ENCODE assay signal across 8 cellular contexts in the genomic region with DNA sequence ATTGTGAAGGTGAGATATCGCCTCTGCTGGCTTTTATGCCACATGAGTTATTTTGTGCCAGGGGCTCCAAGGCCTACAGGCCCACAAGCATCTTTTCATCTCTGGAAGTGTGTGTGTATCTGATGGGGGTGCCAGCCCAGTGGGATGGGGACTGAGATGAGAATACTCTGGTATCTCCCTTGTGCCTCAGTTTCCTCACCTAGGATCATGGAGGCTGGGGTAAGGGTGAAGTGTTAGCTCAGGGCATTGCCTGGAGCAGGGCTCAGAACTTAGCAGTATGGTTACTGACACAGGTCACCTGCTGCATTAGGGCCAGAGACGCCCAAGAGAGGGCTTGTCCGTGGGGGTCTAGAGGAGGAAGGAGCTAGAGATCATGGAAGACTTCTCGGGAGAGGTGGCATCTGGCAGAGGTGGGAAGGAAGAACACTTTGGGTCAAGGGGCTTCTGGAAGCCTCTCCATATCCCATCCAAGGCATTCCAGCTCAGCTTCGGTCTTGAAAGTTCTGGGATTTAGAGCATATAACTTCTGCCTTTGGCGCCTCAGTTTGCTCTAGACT. TPM values are rescaled to one million over a fixed set of nuclear protein-coding genes. Genes with fewer than 3 reads are reported as not detected.
A peak's percentile ranks its signal among the peaks of the same experiment; 100 is the strongest.
DNase-seq lines count a peak whose midpoint lies in the region; ATAC-seq and TF ChIP-seq lines count a peak whose summit lies in the region.
"Had no signal": no experiment of that assay in that cellular context is flagged by ENCODE, and none has a peak within 500 bp of the region (broad histone marks: within the 10 kb centered on the region; RNA-seq: fewer than 3 reads in every experiment).

No MANE protein-coding gene starts in this region.

- peaks cover 4% of the 10 kb centered on the region; the same call in 1 of the 2 replicates for H3K27me3 ChIP-seq in H9 (ENCODE audit: insufficient read depth, low read length)
- H3K27me3 ChIP-seq in left ventricle myocardium inferior (ENCODE audit: low read depth), result peaks cover 66% of the 10 kb centered on the region
- no peaks in the 10 kb centered on the region for H3K27me3 ChIP-seq in gastrocnemius medialis

- H3K9ac ChIP-seq in H9 (ENCODE audit: extremely low read depth, insufficient read length, low read length), result no peak overlapping the region

- no peak overlapping the region for H4K8ac ChIP-seq in H9 (replicated peaks; ENCODE audit: insufficient read length, low read depth, low read length)

- H3K4me2 ChIP-seq in H9 (ENCODE audit: insufficient read depth, insufficient read length, low read length), result peak overlapping the region; percentile 23

- no peak overlapping the region for H2BK15ac ChIP-seq in H9 (ENCODE audit: low read depth, low read length)

- H3T11ph ChIP-seq in H9 (ENCODE audit: low read length), result no peak overlapping the region

- H4K5ac ChIP-seq in H9 (ENCODE audit: insufficient read length, low read depth, low read length), result no peak overlapping the region

- H3K4me1 ChIP-seq in H9 (ENCODE audit: insufficient read depth, low read length), result no peaks in the 10 kb centered on the region
- peaks cover 45% of the 10 kb centered on the region for H3K4me1 ChIP-seq in left ventricle myocardium inferior
- H3K4me1 ChIP-seq in gastrocnemius medialis, result peaks cover 31 to 38% of the 10 kb centered on the region in 2 donors
- H3K4me1 ChIP-seq in mucosa of descending colon (ENCODE audit: low read depth), result peaks cover 13% of the 10 kb centered on the region

- H3K4me1 Mint-ChIP-seq in H9, result peaks cover 22 to 24% of the 10 kb centered on the region in 2 experiments
- peaks cover 5% of the 10 kb centered on the region for H3K4me1 Mint-ChIP-seq in T-helper 17 cell

- H3K23me2 ChIP-seq in H9 (ENCODE audit: insufficient read length, low read depth, low read length, poor library complexity, severe bottlenecking), result peaks cover 5% of the 10 kb centered on the region

- TF ChIP-seq POLR2A in gastrocnemius medialis (IDR thresholded peaks at IDR 0.05), result no peak

- H3K4me3 Mint-ChIP-seq in H9 (peak overlapping the region; percentile 64 to 85), T-helper 17 cell (peak overlapping the region; percentile 82)

- no peak overlapping the region for H3K56ac ChIP-seq in H9 (ENCODE audit: insufficient read length, low read depth, low read length)

- H4K91ac ChIP-seq in H9 (ENCODE audit: insufficient read length, low read depth, low read length), result no peak overlapping the region

- H2BK12ac ChIP-seq in H9 (ENCODE audit: insufficient read length, low read depth, low read length), result no peak overlapping the region

- no peaks in the 10 kb centered on the region for H3K36me3 ChIP-seq in left ventricle myocardium inferior
- H3K36me3 ChIP-seq in gastrocnemius medialis, result no peaks in the 10 kb centered on the region
- H3K36me3 ChIP-seq in mucosa of descending colon (ENCODE audit: low read depth), result no peaks in the 10 kb centered on the region

- no peaks in the 10 kb centered on the region; the same call in 1 of the 2 replicates for H3K79me2 ChIP-seq in H9 (ENCODE audit: insufficient read depth, low read length)

- no peak overlapping the region for H3K4ac ChIP-seq in H9 (ENCODE audit: low read depth, low read length)

- no peak overlapping the region for H3K14ac ChIP-seq in H9 (ENCODE audit: insufficient read depth, low read length)

- in situ Hi-C loops in gastrocnemius medialis (cut with MboI; ENCODE audit: low sequenced_read_pairs in 4 of 4), result no loop called here

- WGBS in H9 (ENCODE audit: extremely low coverage, insufficient read length, low lambda C conversion rate), result no CpG with 5 or more reads among the region's 6 CpGs

- H2BK20ac ChIP-seq in H9 (ENCODE audit: low read depth, low read length, poor library complexity, severe bottlenecking), result no peak overlapping the region

- H3K36me3 Mint-ChIP-seq in H9 (ENCODE audit: insufficient read depth in 1 of 3, low read depth in 3 of 3) (no peaks in the 10 kb centered on the region; a peak in 3 of 7 replicates), T-helper 17 cell (ENCODE audit: low read depth) (peaks cover 6% of the 10 kb centered on the region)

- H3K23ac ChIP-seq in H9 (ENCODE audit: insufficient read length, low read depth, low read length), result no peak overlapping the region

- no peak overlapping the region for H2BK5ac ChIP-seq in H9 (ENCODE audit: insufficient read length, low read length)

- H2AK5ac ChIP-seq in H9 (ENCODE audit: insufficient read length, low read length), result no peak overlapping the region

- no peaks in the 10 kb centered on the region for H4K20me1 ChIP-seq in H9 (ENCODE audit: control insufficient read depth, insufficient read depth, insufficient read length)

- peaks cover 42% of the 10 kb centered on the region for H3K27me3 Mint-ChIP-seq in H9 (ENCODE audit: low read depth)
- peaks cover 57% of the 10 kb centered on the region for H3K27me3 Mint-ChIP-seq in T-helper 17 cell

- ATAC-seq in T-helper 17 cell (no peak), gastrocnemius medialis (no peak), mucosa of descending colon (no peak), HG02973 (IDR thresholded peaks at IDR 0.05; ENCODE audit: unreplicated experiment) (no peak), GM21576 (IDR thresholded peaks at IDR 0.05; ENCODE audit: unreplicated experiment) (no peak)

- H2AFZ ChIP-seq in H9 (ENCODE audit: low read length), result no peak overlapping the region

- no peak for TF ChIP-seq CTCF in H9 (conservative IDR thresholded peaks at IDR 0.05)
- TF ChIP-seq CTCF in left ventricle myocardium inferior (IDR thresholded peaks at IDR 0.05; ENCODE audit: borderline replicate concordance), result no peak
- no peak for TF ChIP-seq CTCF in gastrocnemius medialis (IDR thresholded peaks at IDR 0.05 in 4 of 5, conservative IDR thresholded peaks at IDR 0.05 in 1 of 5)
- no peak for TF ChIP-seq CTCF in mucosa of descending colon (IDR thresholded peaks at IDR 0.05)

- H3K4me3 ChIP-seq in left ventricle myocardium inferior, result peak overlapping the region; percentile 76
- peak overlapping the region; percentile 52 to 72 (median 61) for H3K4me3 ChIP-seq in gastrocnemius medialis
- no peak overlapping the region for H3K4me3 ChIP-seq in mucosa of descending colon

- H3K9me3 ChIP-seq in H9 (ENCODE audit: control insufficient read depth, low read depth, low read length) (no peaks in the 10 kb centered on the region), T-helper 17 cell (ENCODE audit: control insufficient read depth, low read length, poor library complexity, severe bottlenecking) (peaks cover 3% of the 10 kb centered on the region), left ventricle myocardium inferior (replicated peaks) (no peaks in the 10 kb centered on the region), gastrocnemius medialis (no peaks in the 10 kb centered on the region), mucosa of descending colon (no peaks in the 10 kb centered on the region)

- H3K18ac ChIP-seq in H9 (ENCODE audit: insufficient read length, low read depth, low read length), result no peak overlapping the region

- H3K27ac Mint-ChIP-seq in H9 (peak overlapping the region in 1 of 3 experiments; percentile 65; a peak in 2 of 7 replicates), T-helper 17 cell (no peak overlapping the region)

- H3K79me1 ChIP-seq in H9 (ENCODE audit: insufficient read depth, low read depth, low read length, poor library complexity, severe bottlenecking), result no peaks in the 10 kb centered on the region

- intact Hi-C loops in left ventricle myocardium inferior (cut with micrococcal nuclease), result no loop called here
- intact Hi-C loops in gastrocnemius medialis (cut with DNase I; ENCODE audit: low total_unique reads), result loop anchor here (2.0 kb wide), 1 partner anchor 22 kb away; no protein-coding TSS in a partner anchor
- intact Hi-C loops in mucosa of descending colon (cut with DNase I, micrococcal nuclease), result no loop called here

- H3K27ac ChIP-seq in H9 (ENCODE audit: insufficient read length, low read depth, low read length), result no peak overlapping the region
- H3K27ac ChIP-seq in left ventricle myocardium inferior (replicated peaks), result peak overlapping the region; percentile 92
- H3K27ac ChIP-seq in gastrocnemius medialis, result peak overlapping the region in 3 of 4 donors; percentile 52 to 85 (median 78)

- no peaks in the 10 kb centered on the region for H3K9me3 Mint-ChIP-seq in H9

- DNase-seq in H9 (no peak), T-helper 17 cell (no peak), left ventricle myocardium inferior (no peak), gastrocnemius medialis (no peak), mucosa of descending colon (no peak)
- DNase-seq: GF-D8 had no signal

- H2BK120ac ChIP-seq in H9 (ENCODE audit: low read depth, low read length, poor library complexity, severe bottlenecking), result no peak overlapping the region

RNA-seq across cellular contexts. Expression of a gene that starts 0.8 kb away (rescaled TPM):
- total RNA-seq in H9 (2021) (69.4 and 70.5 TPM in 2 replicates), T-helper 17 cell (not detected), left ventricle myocardium inferior (218 TPM), gastrocnemius medialis (10 to 100 TPM; 11.3 to 43.0 (median 24.7) TPM), mucosa of descending colon (100 to 1,000 TPM; 175 to 276 (median 201) TPM)

RNA-seq across cellular contexts. Expression of a gene that starts 49.1 kb away (rescaled TPM):
- total RNA-seq in H9 (2021), result 27.4 and 28.9 TPM in 2 replicates
- 100 to 1,000 TPM; 169 to 219 TPM for total RNA-seq in T-helper 17 cell
- 53.7 TPM for total RNA-seq in left ventricle myocardium inferior
- total RNA-seq in gastrocnemius medialis, result 10 to 100 TPM; 28.5 to 58.5 (median 45.7) TPM
- 10 to 100 TPM; 19.5 to 68.9 (median 23.2) TPM for total RNA-seq in mucosa of descending colon

Comparison
In these comparisons a context has a peak if more than half of its experiments do, and no peak if none do; other contexts are left out.
1. RNA of a gene that starts 0.8 kb away (total RNA-seq): 218 TPM in left ventricle myocardium inferior (single experiment), 175 to 276 TPM in mucosa of descending colon, 69.4 to 70.5 TPM in H9 and 11.3 to 43.0 TPM in gastrocnemius medialis; not detected in T-helper 17 cell; every median in the first group is over 10 times any median in the second.